15 cellular contexts compared by ENCODE assay signal in genomic region chr4:107834241-107834856, GRCh38.
"Had no signal": no experiment of that assay in that cellular context is flagged by ENCODE, and none has a peak within 500 bp of the region (broad histone marks: within the 10 kb centered on the region; RNA-seq: fewer than 3 reads in every experiment).

No MANE protein-coding gene starts in this region.

- H3K9me3 ChIP-seq: gastrocnemius medialis, pancreas, thyroid gland had no signal

- H3K27ac Mint-ChIP-seq: activated T-cell treated with anti-CD3 and anti-CD28 coated beads, Interleukin-2, amount 50 U/mL, for 72 hours; natural killer cell; T-helper 17 cell had no signal

- H3K27ac ChIP-seq: ascending aorta, coronary artery, gastrocnemius medialis, heart right ventricle, pancreas, thyroid gland, VCaP had no signal

- ATAC-seq: activated T-cell treated with anti-CD3 and anti-CD28 coated beads, Interleukin-2, amount 50 U/mL, for 72 hours; gastrocnemius medialis; heart right ventricle; natural killer cell; pancreas; T-helper 17 cell had no signal

- H3K4me1 Mint-ChIP-seq: natural killer cell, T-helper 17 cell had no signal

- H3K4me3 ChIP-seq: ascending aorta, coronary artery, gastrocnemius medialis, heart right ventricle, pancreas, thyroid gland had no signal

- H3K36me3 ChIP-seq: ascending aorta, gastrocnemius medialis, pancreas, thyroid gland had no signal

- H3K9me3 Mint-ChIP-seq: activated T-cell treated with anti-CD3 and anti-CD28 coated beads, Interleukin-2, amount 50 U/mL, for 72 hours; natural killer cell had no signal

- H3K4me3 Mint-ChIP-seq: activated T-cell treated with anti-CD3 and anti-CD28 coated beads, Interleukin-2, amount 50 U/mL, for 72 hours; natural killer cell; T-helper 17 cell had no signal

- DNase-seq: activated CD4-positive, alpha-beta T cell treated with anti-CD3 and anti-CD28 coated beads for 1 hour; activated effector memory CD4-positive, alpha-beta T cell treated with anti-CD3 and anti-CD28 coated beads, Interleukin-2, amount 50 U/mL, for 16 hours; activated naive CD4-positive, alpha-beta T cell treated with anti-CD3 and anti-CD28 coated beads, Interleukin-2, amount 50 U/mL, for 16 hours; activated T-cell treated with anti-CD3 and anti-CD28 coated beads, Interleukin-2, amount 50 U/mL, for 72 hours; gastrocnemius medialis; heart right ventricle; mesenchymal stem cell; natural killer cell; pancreas; stimulated activated naive CD4-positive, alpha-beta T cell; T-helper 17 cell; thyroid gland had no signal

- H3K36me3 Mint-ChIP-seq: natural killer cell had no signal

- H3K27me3 ChIP-seq: ascending aorta, gastrocnemius medialis, heart right ventricle, pancreas, thyroid gland had no signal

- H3K4me1 ChIP-seq: ascending aorta, gastrocnemius medialis had no signal
